In the genomic region with DNA sequence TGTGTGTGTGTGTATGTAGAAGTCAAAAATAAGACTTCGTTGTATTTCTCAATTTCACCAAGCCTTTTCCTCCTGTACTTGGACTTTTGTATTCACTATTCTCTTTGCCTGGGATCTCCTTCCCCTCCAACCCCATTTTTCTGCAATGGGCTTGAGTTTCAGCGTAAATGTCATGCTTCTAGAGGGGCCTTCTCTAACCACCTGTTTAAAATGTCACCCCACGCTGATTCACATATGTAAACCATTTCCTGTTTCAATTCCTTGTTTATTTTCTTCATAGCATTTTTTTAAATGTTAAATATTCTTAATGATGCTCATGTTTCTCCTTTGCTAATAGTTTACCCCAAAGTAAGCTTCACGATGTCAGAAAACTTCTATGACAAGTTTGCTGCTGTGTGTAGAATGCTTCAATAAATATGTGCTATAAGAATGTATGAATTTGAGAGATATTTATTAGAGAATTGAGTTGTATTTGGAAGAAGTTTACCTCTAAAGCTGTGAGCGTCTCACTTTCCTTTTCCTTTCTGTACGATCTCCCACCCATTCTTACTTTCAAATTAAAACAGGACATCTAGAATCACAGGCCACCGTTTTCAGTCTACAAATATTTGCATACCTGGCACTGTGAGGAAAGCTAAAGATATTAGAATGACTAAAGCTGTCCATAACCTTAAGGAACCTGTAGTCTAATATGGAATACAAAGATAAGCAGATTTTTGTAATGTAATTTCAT, we compare ENCODE assay signal across 14 cellular contexts.
"Had no signal": no experiment of that assay in that cellular context is flagged by ENCODE, and none has a peak within 500 bp of the region (broad histone marks: within the 10 kb centered on the region; RNA-seq: fewer than 3 reads in every experiment).

No MANE protein-coding gene starts in this region.

- H3K4me1 ChIP-seq: gastrocnemius medialis, heart right ventricle, right atrium auricular region, tibial artery had no signal

- DNase-seq: activated CD4-positive, alpha-beta T cell treated with anti-CD3 and anti-CD28 coated beads, Interleukin-2, amount 50 U/mL, for 1 hour; activated CD4-positive, CD25-positive, alpha-beta regulatory T cell; activated naive CD4-positive, alpha-beta T cell treated with anti-CD3 and anti-CD28 coated beads, Interleukin-2, amount 10 ng/mL, durations not matched to agents 7 days and 5 days; gastrocnemius medialis; heart right ventricle; mucosa of descending colon; naive thymus-derived CD8-positive, alpha-beta T cell; posterior cingulate gyrus; small intestine; tibial artery had no signal

- H3K9me3 ChIP-seq: gastrocnemius medialis, heart right ventricle, mucosa of descending colon, neutrophil, right atrium auricular region, tibial artery had no signal

- H3K27me3 ChIP-seq: cardiac muscle cell, gastrocnemius medialis, heart right ventricle, neutrophil, right atrium auricular region, tibial artery had no signal

- H3K36me3 ChIP-seq: cardiac muscle cell, gastrocnemius medialis, heart right ventricle, neutrophil, right atrium auricular region, tibial artery had no signal

- H3K4me3 ChIP-seq: cardiac muscle cell, gastrocnemius medialis, heart right ventricle, mucosa of descending colon, right atrium auricular region, tibial artery had no signal

- ATAC-seq: gastrocnemius medialis; heart right ventricle; left lobe of liver; mucosa of descending colon; naive thymus-derived CD8-positive, alpha-beta T cell had no signal

- H3K27ac ChIP-seq: cardiac muscle cell, gastrocnemius medialis, heart right ventricle, neutrophil, right atrium auricular region, tibial artery had no signal
